Comparison of ENCODE assay signal across 26 cellular contexts in the genomic region with DNA sequence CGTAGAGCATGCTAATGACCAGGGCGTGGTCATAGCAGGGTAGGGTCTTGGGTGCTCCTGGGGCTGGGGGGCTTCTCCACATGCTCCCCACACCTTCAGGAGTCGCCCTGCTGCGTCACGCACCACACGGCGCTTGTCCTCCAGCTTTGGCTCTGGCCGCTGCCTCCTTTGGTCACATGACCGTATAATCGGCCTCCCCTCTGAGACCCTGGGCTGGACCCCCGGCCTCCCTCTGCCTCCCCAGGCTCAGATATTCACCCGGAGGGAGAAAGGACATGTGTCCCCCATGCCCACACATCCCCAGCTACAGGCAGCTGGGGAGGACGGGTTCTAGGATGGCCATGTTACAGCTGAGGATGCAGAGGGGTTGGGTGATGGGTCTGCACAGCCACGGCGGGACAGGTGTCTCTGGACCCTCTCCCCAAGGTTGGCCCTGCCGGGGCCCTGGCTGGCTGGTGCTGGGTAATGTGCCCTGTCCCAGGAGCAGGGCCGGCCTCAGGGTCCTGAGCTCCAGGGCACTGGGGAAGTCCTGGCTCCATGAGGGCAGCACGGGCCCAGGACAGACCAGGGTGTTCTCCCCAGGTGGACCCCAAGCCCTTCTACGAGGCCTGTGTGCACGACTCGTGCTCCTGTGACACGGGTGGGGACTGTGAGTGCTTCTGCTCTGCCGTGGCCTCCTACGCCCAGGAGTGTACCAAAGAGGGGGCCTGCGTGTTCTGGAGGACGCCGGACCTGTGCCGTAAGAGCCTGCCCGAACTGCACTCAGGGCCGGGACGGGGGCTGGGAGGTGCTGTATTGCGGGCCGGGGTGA. TPM values are rescaled to one million over a fixed set of nuclear protein-coding genes. Genes with fewer than 3 reads are reported as not detected.
"Had no signal": no experiment of that assay in that cellular context is flagged by ENCODE, and none has a peak within 500 bp of the region (broad histone marks: within the 10 kb centered on the region; RNA-seq: fewer than 3 reads in every experiment).

No MANE protein-coding gene starts in this region.

- H3K27me3 Mint-ChIP-seq: activated CD4-positive, alpha-beta memory T cell treated with anti-CD3 and anti-CD28 coated beads for 36 hours; activated naive CD8-positive, alpha-beta T cell treated with anti-CD3 and anti-CD28 coated beads, Interleukin-2, amount 50 U/mL, for 24 hours; memory B cell had no signal

- H3K4me3 ChIP-seq: body of pancreas, cardiac muscle cell, left lung, thoracic aorta had no signal

- H3K27ac Mint-ChIP-seq: activated CD4-positive, alpha-beta memory T cell treated with anti-CD3 and anti-CD28 coated beads for 36 hours; activated naive CD4-positive, alpha-beta T cell treated with anti-CD3 and anti-CD28 coated beads for 36 hours; activated naive CD8-positive, alpha-beta T cell treated with anti-CD3 and anti-CD28 coated beads, Interleukin-2, amount 50 U/mL, for 24 hours; memory B cell; type B pancreatic cell had no signal

- H3K9me3 ChIP-seq: body of pancreas, left lung, thoracic aorta had no signal

- H3K36me3 ChIP-seq: cardiac muscle cell, left lung, thoracic aorta had no signal

- H3K4me1 ChIP-seq: body of pancreas, left lung had no signal

- H3K4me3 Mint-ChIP-seq: activated CD4-positive, alpha-beta memory T cell treated with anti-CD3 and anti-CD28 coated beads for 36 hours; activated naive CD4-positive, alpha-beta T cell treated with anti-CD3 and anti-CD28 coated beads for 36 hours; activated naive CD8-positive, alpha-beta T cell treated with anti-CD3 and anti-CD28 coated beads, Interleukin-2, amount 50 U/mL, for 24 hours; memory B cell; type B pancreatic cell had no signal

- FAIRE-seq: TTC549 had no signal

- H3K36me3 Mint-ChIP-seq: activated CD4-positive, alpha-beta memory T cell treated with anti-CD3 and anti-CD28 coated beads for 36 hours; memory B cell; type B pancreatic cell had no signal

- ATAC-seq: activated naive CD8-positive, alpha-beta T cell treated with anti-CD3 and anti-CD28 coated beads, Interleukin-2, amount 50 U/mL, for 24 hours; body of pancreas; left lung; SK-N-SH treated with all-trans-retinoic acid at 6 μM for 48 hours had no signal

- H3K27me3 ChIP-seq: body of pancreas, cardiac muscle cell had no signal

- H3K4me1 Mint-ChIP-seq: activated naive CD8-positive, alpha-beta T cell treated with anti-CD3 and anti-CD28 coated beads, Interleukin-2, amount 50 U/mL, for 24 hours had no signal

- DNase-seq: activated CD4-positive, alpha-beta memory T cell treated with anti-CD3 and anti-CD28 coated beads for 36 hours; activated CD4-positive, alpha-beta T cell treated with anti-CD3 and anti-CD28 coated beads for 4 hours; activated CD4-positive, CD25-positive, alpha-beta regulatory T cell; activated naive CD4-positive, alpha-beta T cell treated with anti-CD3 and anti-CD28 coated beads for 36 hours; activated naive CD8-positive, alpha-beta T cell treated with anti-CD3 and anti-CD28 coated beads, Interleukin-2, amount 50 U/mL, for 24 hours; activated T-cell treated with anti-CD3 and anti-CD28 coated beads, Interleukin-2, amount 50 U/mL, for 48 hours; dermis blood vessel endothelial cell; effector CD8-positive, alpha-beta T cell; erythroblast; foreskin fibroblast; occipital lobe; stimulated activated CD4-positive, alpha-beta T cell treated with anti-CD3 and anti-CD28 coated beads, Interleukin-4, amount 100 ng/mL, for 1 hour; stimulated activated naive CD4-positive, alpha-beta T cell treated with Interleukin-2 at 50 U/mL for 16 hours had no signal

- H3K27ac ChIP-seq: body of pancreas, cardiac muscle cell, left lung, thoracic aorta had no signal

RNA-seq across cellular contexts. Expression of gene MUC2, which starts 14.5 kb away (rescaled TPM):
- total RNA-seq: activated CD4-positive, alpha-beta memory T cell treated with anti-CD3 and anti-CD28 coated beads for 36 hours; activated naive CD4-positive, alpha-beta T cell treated with anti-CD3 and anti-CD28 coated beads for 36 hours; dermis blood vessel endothelial cell; fibroblast of lung; glomerular endothelial cell; kidney epithelial cell; left lung; myocyte; occipital lobe; thoracic aorta had no signal
- polyA plus RNA-seq: cardiac muscle cell, fibroblast of lung, neural cell had no signal

RNA-seq across cellular contexts. Expression of gene MUC6, which starts 52.6 kb away (rescaled TPM):
- total RNA-seq: activated CD4-positive, alpha-beta memory T cell treated with anti-CD3 and anti-CD28 coated beads for 36 hours; activated naive CD4-positive, alpha-beta T cell treated with anti-CD3 and anti-CD28 coated beads for 36 hours; cardiac muscle cell; dermis blood vessel endothelial cell; fibroblast of lung; glomerular endothelial cell; kidney epithelial cell; left lung; myocyte; occipital lobe had no signal
- polyA plus RNA-seq: cardiac muscle cell, fibroblast of lung, neural cell had no signal
